9 cellular contexts compared by ENCODE assay signal in genomic region chr17:45440161-45440859, GRCh38. TPM values are rescaled to one million over a fixed set of nuclear protein-coding genes. Genes with fewer than 3 reads are reported as not detected.
DNase-seq lines count a peak whose midpoint lies in the region; ATAC-seq and TF ChIP-seq lines count a peak whose summit lies in the region.
"Had no signal": no experiment of that assay in that cellular context is flagged by ENCODE, and none has a peak within 500 bp of the region (broad histone marks: within the 10 kb centered on the region; RNA-seq: fewer than 3 reads in every experiment).

No MANE protein-coding gene starts in this region.

- 42 to 62% methylated on average over 8 to 9 of the region's 10 CpGs for WGBS in mesodermal cell (ENCODE audit: insufficient coverage in 2 of 2), 2 experiments

- H3K9me2 ChIP-seq in Loucy (replicated peaks; ENCODE audit: low read depth, low read length) = no peaks in the 10 kb centered on the region

- peak overlapping the region; percentile 8 for H3K27ac Mint-ChIP-seq in activated T-helper 1 cell treated with anti-CD3 and anti-CD28 coated beads, Interleukin-12 subunit alpha, Interleukin-12 subunit beta, Interleukin-2, Interleukin-4 antibody, amounts not matched to agents 30 ng/mL and 10 ng/mL and 1 ng/mL, durations not matched to agents 14 hours and 24 hours and 36 hours

- H3K27me3 Mint-ChIP-seq in activated T-helper 1 cell treated with anti-CD3 and anti-CD28 coated beads, Interleukin-12 subunit alpha, Interleukin-12 subunit beta, Interleukin-2, Interleukin-4 antibody, amounts not matched to agents 30 ng/mL and 10 ng/mL and 1 ng/mL, durations not matched to agents 14 hours and 24 hours and 36 hours (ENCODE audit: insufficient read depth) = no peaks in the 10 kb centered on the region

- peak overlapping the region; percentile 76 for H3K4me2 ChIP-seq in Loucy (ENCODE audit: low read depth, low read length, poor library complexity, severe bottlenecking)

- H3K9me3 ChIP-seq in Loucy (ENCODE audit: insufficient read depth, low read depth, low read length) (no peaks in the 10 kb centered on the region), mesodermal cell (ENCODE audit: control insufficient read depth, low read length) (no peaks in the 10 kb centered on the region)

- intact Hi-C loops in activated T-helper 1 cell treated with anti-CD3 and anti-CD28 coated beads, Interleukin-12 subunit alpha, Interleukin-12 subunit beta, Interleukin-2, Interleukin-4 antibody, amounts not matched to agents 30 ng/mL and 10 ng/mL and 1 ng/mL, durations not matched to agents 14 hours and 24 hours and 36 hours (cut with micrococcal nuclease) = no loop called here

- peaks cover 19% of the 10 kb centered on the region for H3K4me1 Mint-ChIP-seq in activated T-helper 1 cell treated with anti-CD3 and anti-CD28 coated beads, Interleukin-12 subunit alpha, Interleukin-12 subunit beta, Interleukin-2, Interleukin-4 antibody, amounts not matched to agents 30 ng/mL and 10 ng/mL and 1 ng/mL, durations not matched to agents 14 hours and 24 hours and 36 hours (ENCODE audit: low read depth)

- TF ChIP-seq CTCF in Loucy (conservative IDR thresholded peaks at IDR 0.05; ENCODE audit: low read length) = no peak

- no peaks in the 10 kb centered on the region for H3K79me2 ChIP-seq in Loucy (ENCODE audit: insufficient read depth, low read length)

- H3K9me3 Mint-ChIP-seq in activated T-helper 1 cell treated with anti-CD3 and anti-CD28 coated beads, Interleukin-12 subunit alpha, Interleukin-12 subunit beta, Interleukin-2, Interleukin-4 antibody, amounts not matched to agents 30 ng/mL and 10 ng/mL and 1 ng/mL, durations not matched to agents 14 hours and 24 hours and 36 hours = no peaks in the 10 kb centered on the region

- no peaks in the 10 kb centered on the region for H3F3A ChIP-seq in Loucy (ENCODE audit: low read depth)

- no peaks in the 10 kb centered on the region for H4K20me1 ChIP-seq in Loucy (ENCODE audit: insufficient read depth, low read length, poor library complexity, severe bottlenecking)

- H3K36me3 ChIP-seq in Loucy (ENCODE audit: insufficient read depth, low read length) (no peaks in the 10 kb centered on the region; the same call in 1 of the 2 replicates), mesodermal cell (ENCODE audit: control insufficient read depth, insufficient read depth, low read length) (peaks cover 6% of the 10 kb centered on the region)

- H3K4me1 ChIP-seq in Loucy (ENCODE audit: insufficient read depth, low read length, poor library complexity, severe bottlenecking) (peaks cover 21% of the 10 kb centered on the region), mesodermal cell (ENCODE audit: control insufficient read depth, insufficient read depth, low read length, poor library complexity, severe bottlenecking) (peaks cover 23% of the 10 kb centered on the region)

- H3K27me3 ChIP-seq in Loucy (ENCODE audit: insufficient read depth, low read length, poor library complexity, severe bottlenecking) = no peaks in the 10 kb centered on the region

- H3K4me3 ChIP-seq in Loucy (ENCODE audit: low read length, poor library complexity, severe bottlenecking) = no peak overlapping the region
- no peak overlapping the region for H3K4me3 ChIP-seq in mesodermal cell (ENCODE audit: extremely low read depth, insufficient read depth, low read length, poor library complexity, severe bottlenecking)

- H2AFZ ChIP-seq in Loucy (ENCODE audit: low read length) = no peak overlapping the region

- no peak overlapping the region for H3K4me3 Mint-ChIP-seq in activated T-helper 1 cell treated with anti-CD3 and anti-CD28 coated beads, Interleukin-12 subunit alpha, Interleukin-12 subunit beta, Interleukin-2, Interleukin-4 antibody, amounts not matched to agents 30 ng/mL and 10 ng/mL and 1 ng/mL, durations not matched to agents 14 hours and 24 hours and 36 hours

- no peak for ATAC-seq in GM21515 (IDR thresholded peaks at IDR 0.05; ENCODE audit: unreplicated experiment)

- DNase-seq in DMS153 (lab: John Stamatoyannopoulos, UW) (peak; percentile 64), mesenteric fat pad (ENCODE audit: low spot score) (no peak), H4 (ENCODE audit: low spot score) (no peak), T-helper 9 cell (no peak)
- DNase-seq in activated T-helper 1 cell treated with anti-CD3 and anti-CD28 coated beads, Interleukin-12 subunit alpha, Interleukin-12 subunit beta, Interleukin-2, Interleukin-4 antibody, amounts not matched to agents 30 ng/mL and 10 ng/mL and 1 ng/mL, durations not matched to agents 14 hours and 24 hours and 36 hours (ENCODE audit: low spot score) = no peak
- DNase-seq: effector CD8-positive, alpha-beta T cell had no signal

- peak overlapping the region; percentile 55 for H3K9ac ChIP-seq in Loucy (ENCODE audit: low read depth, low read length, poor library complexity, severe bottlenecking)

- H3K36me3 Mint-ChIP-seq in activated T-helper 1 cell treated with anti-CD3 and anti-CD28 coated beads, Interleukin-12 subunit alpha, Interleukin-12 subunit beta, Interleukin-2, Interleukin-4 antibody, amounts not matched to agents 30 ng/mL and 10 ng/mL and 1 ng/mL, durations not matched to agents 14 hours and 24 hours and 36 hours (ENCODE audit: low read depth) = peaks cover 10% of the 10 kb centered on the region

- H3K27ac ChIP-seq in mesodermal cell (ENCODE audit: low read depth, low read length, severe bottlenecking) = peak overlapping the region; percentile 23

RNA-seq across cellular contexts. Expression of gene ARHGAP27, which starts 7.6 kb away (rescaled TPM):
- total RNA-seq in activated T-helper 1 cell treated with anti-CD3 and anti-CD28 coated beads, Interleukin-12 subunit alpha, Interleukin-12 subunit beta, Interleukin-2, Interleukin-4 antibody, amounts not matched to agents 30 ng/mL and 10 ng/mL and 1 ng/mL, durations not matched to agents 14 hours and 24 hours and 36 hours = 47.9 and 59.1 TPM in 2 replicates
- 4.6 TPM for polyA plus RNA-seq in mesodermal cell (2013, experiment 1 of 2)
- polyA plus RNA-seq in mesodermal cell (2013, experiment 2 of 2) = 5.4 TPM
- total RNA-seq in mesenteric fat pad = 27.3 TPM
- total RNA-seq in H4 (2014; rRNA removed; shearing (Covaris generic)) = 0.46 and 1.4 TPM in 2 replicates

RNA-seq across cellular contexts. Expression of gene PLEKHM1, which starts 50.2 kb away (rescaled TPM):
- 35.6 and 42.6 TPM in 2 replicates for total RNA-seq in activated T-helper 1 cell treated with anti-CD3 and anti-CD28 coated beads, Interleukin-12 subunit alpha, Interleukin-12 subunit beta, Interleukin-2, Interleukin-4 antibody, amounts not matched to agents 30 ng/mL and 10 ng/mL and 1 ng/mL, durations not matched to agents 14 hours and 24 hours and 36 hours
- polyA plus RNA-seq in mesodermal cell (2013, experiment 1 of 2) = 9.0 TPM
- 6.3 TPM for polyA plus RNA-seq in mesodermal cell (2013, experiment 2 of 2)
- 51.2 TPM for total RNA-seq in mesenteric fat pad
- total RNA-seq in H4 (2014; rRNA removed; shearing (Covaris generic)) = 8.5 and 10.5 TPM in 2 replicates

Comparison
In these comparisons a context has a peak if more than half of its experiments do, and no peak if none do; other contexts are left out.
1. RNA of gene ARHGAP27, which starts 7.6 kb away (total RNA-seq): 47.9 to 59.1 TPM in activated T-helper 1 cell treated with anti-CD3 and anti-CD28 coated beads, Interleukin-12 subunit alpha, Interleukin-12 subunit beta, Interleukin-2, Interleukin-4 antibody, amounts not matched to agents 30 ng/mL and 10 ng/mL and 1 ng/mL, durations not matched to agents 14 hours and 24 hours and 36 hours and 27.3 TPM in mesenteric fat pad (single experiment); 0.46 to 1.4 TPM in H4; every median in the first group is over 10 times any median in the second.